ENCODE assay signal across 3 cellular contexts in the genomic region with DNA sequence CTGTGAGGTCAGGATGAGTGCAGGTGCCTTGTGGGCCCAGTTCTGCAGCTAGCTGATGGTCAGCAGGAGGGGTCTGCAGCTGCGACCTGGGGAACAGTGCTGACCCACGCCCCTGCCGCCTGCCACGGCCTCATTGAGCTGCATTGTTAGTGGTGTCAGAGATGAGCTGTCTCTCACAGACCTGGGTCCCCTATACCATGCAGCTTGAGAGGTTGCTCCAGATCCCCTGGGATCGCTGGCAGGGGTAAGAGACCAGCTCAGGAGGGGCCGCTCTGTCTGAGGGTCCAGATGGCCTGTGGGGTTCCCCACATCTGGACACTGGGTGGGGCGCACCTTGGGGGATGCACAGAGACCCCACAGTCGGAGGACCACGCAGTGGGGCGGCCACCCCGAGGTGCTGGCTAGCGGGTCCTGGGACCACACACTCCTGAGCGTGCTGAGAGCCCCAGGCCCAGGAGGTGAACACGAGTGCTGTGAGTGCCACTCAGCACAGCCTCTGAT. TPM values are rescaled to one million over a fixed set of nuclear protein-coding genes. Genes with fewer than 3 reads are reported as not detected.
"Had no signal": no experiment of that assay in that cellular context is flagged by ENCODE, and none has a peak within 500 bp of the region (broad histone marks: within the 10 kb centered on the region; RNA-seq: fewer than 3 reads in every experiment).

No MANE protein-coding gene starts in this region.

RNA-seq across cellular contexts. Expression of a gene that starts 53.1 kb away (rescaled TPM):
- total RNA-seq: endothelial cell of umbilical vein, foreskin keratinocyte, myocyte had no signal
- polyA plus RNA-seq: endothelial cell of umbilical vein, foreskin keratinocyte had no signal
